In genomic region chrX:134481339-134481738, GRCh38 we compare ENCODE assay signal across 30 cellular contexts.
"Had no signal": no experiment of that assay in that cellular context is flagged by ENCODE, and none has a peak within 500 bp of the region (broad histone marks: within the 10 kb centered on the region; RNA-seq: fewer than 3 reads in every experiment).

No MANE protein-coding gene starts in this region.

- H3K4me1 ChIP-seq: neural progenitor cell, parathyroid adenoma, psoas muscle, right lobe of liver, sigmoid colon, suprapubic skin, testis, tibial artery, transverse colon, upper lobe of right lung, vagina had no signal

- H3K4me3 Mint-ChIP-seq: natural killer cell; nephron; neural progenitor cell; stimulated activated effector memory CD8-positive, alpha-beta T cell treated with anti-CD3 and anti-CD28 coated beads, Interleukin-12 subunit alpha, Interleukin-12 subunit beta, amount 100 ng/mL, for 72 hours; stimulated activated naive CD8-positive, alpha-beta T cell treated with anti-CD3 and anti-CD28 coated beads, Interleukin-15, amount 100 ng/mL, for 72 hours; type B pancreatic cell had no signal

- H3K27me3 Mint-ChIP-seq: progenitor cell of endocrine pancreas; stimulated activated naive CD8-positive, alpha-beta T cell treated with anti-CD3 and anti-CD28 coated beads, Interleukin-15, amount 100 ng/mL, for 72 hours; type B pancreatic cell had no signal

- H3K36me3 Mint-ChIP-seq: natural killer cell had no signal

- H3K27ac ChIP-seq: neural progenitor cell, ovary, parathyroid adenoma, psoas muscle, right lobe of liver, sigmoid colon, suprapubic skin, testis, tibial artery, transverse colon, upper lobe of right lung, vagina had no signal

- DNase-seq: natural killer cell; occipital lobe; ovary; posterior cingulate gyrus; psoas muscle; right cardiac atrium; right lobe of liver; sigmoid colon; small intestine; stimulated activated CD4-positive, alpha-beta T cell treated with anti-CD3 and anti-CD28 coated beads, Interleukin-15, amount 100 ng/mL, for 24 hours; stimulated activated CD4-positive, alpha-beta T cell treated with anti-CD3 and anti-CD28 coated beads, Interleukin-2, amount 100 ng/mL, for 24 hours; stimulated activated CD4-positive, alpha-beta T cell treated with anti-CD3 and anti-CD28 coated beads, Interleukin-2, amount 100 ng/mL, for 48 hours; stimulated activated CD4-positive, alpha-beta T cell treated with anti-CD3 and anti-CD28 coated beads, Interleukin-4, amount 100 ng/mL, for 24 hours; stimulated activated naive CD4-positive, alpha-beta T cell; stimulated activated naive CD8-positive, alpha-beta T cell treated with anti-CD3 and anti-CD28 coated beads, Interleukin-15, amount 100 ng/mL, for 72 hours; stimulated activated naive CD8-positive, alpha-beta T cell treated with anti-CD3 and anti-CD28 coated beads, Interleukin-15, Interleukin-2, amounts not matched to agents 100 U/mL and 50 U/mL, for 24 hours; substantia nigra; testis; tibial artery; transverse colon; upper lobe of right lung had no signal

- H3K27me3 ChIP-seq: neural progenitor cell, ovary, right lobe of liver, sigmoid colon, suprapubic skin, testis, tibial artery, transverse colon, upper lobe of right lung, vagina had no signal

- H3K36me3 ChIP-seq: ovary, right lobe of liver, suprapubic skin, tibial artery, transverse colon, upper lobe of right lung, vagina had no signal

- H3K4me1 Mint-ChIP-seq: natural killer cell; neural progenitor cell; stimulated activated effector memory CD8-positive, alpha-beta T cell treated with anti-CD3 and anti-CD28 coated beads, Interleukin-12 subunit alpha, Interleukin-12 subunit beta, amount 100 ng/mL, for 72 hours; stimulated activated naive CD8-positive, alpha-beta T cell treated with anti-CD3 and anti-CD28 coated beads, Interleukin-15, amount 100 ng/mL, for 72 hours had no signal

- H3K9me3 ChIP-seq: ovary, psoas muscle, right lobe of liver, sigmoid colon, suprapubic skin, testis, tibial artery, transverse colon, upper lobe of right lung, vagina had no signal

- H3K27ac Mint-ChIP-seq: natural killer cell; nephron; neural progenitor cell; progenitor cell of endocrine pancreas; stimulated activated effector memory CD8-positive, alpha-beta T cell treated with anti-CD3 and anti-CD28 coated beads, Interleukin-12 subunit alpha, Interleukin-12 subunit beta, amount 100 ng/mL, for 72 hours; stimulated activated naive CD8-positive, alpha-beta T cell treated with anti-CD3 and anti-CD28 coated beads, Interleukin-15, amount 100 ng/mL, for 72 hours; type B pancreatic cell had no signal

- H3K79me2 ChIP-seq: parathyroid adenoma had no signal

- H3K9ac ChIP-seq: neural progenitor cell, parathyroid adenoma had no signal

- H3K9me3 Mint-ChIP-seq: natural killer cell; neural progenitor cell; stimulated activated effector memory CD8-positive, alpha-beta T cell treated with anti-CD3 and anti-CD28 coated beads, Interleukin-12 subunit alpha, Interleukin-12 subunit beta, amount 100 ng/mL, for 72 hours; stimulated activated naive CD8-positive, alpha-beta T cell treated with anti-CD3 and anti-CD28 coated beads, Interleukin-15, amount 100 ng/mL, for 72 hours; type B pancreatic cell had no signal

- FAIRE-seq: small intestine, urothelium cell line had no signal

- H3K4me2 ChIP-seq: neural progenitor cell had no signal

- ATAC-seq: natural killer cell; psoas muscle; right cardiac atrium; right lobe of liver; stimulated activated effector memory CD8-positive, alpha-beta T cell treated with anti-CD3 and anti-CD28 coated beads, Interleukin-12 subunit alpha, Interleukin-12 subunit beta, amount 100 ng/mL, for 72 hours; stimulated activated naive CD8-positive, alpha-beta T cell treated with anti-CD3 and anti-CD28 coated beads, Interleukin-15, amount 100 ng/mL, for 72 hours; stimulated activated naive CD8-positive, alpha-beta T cell treated with anti-CD3 and anti-CD28 coated beads, Interleukin-15, Interleukin-2, amounts not matched to agents 100 U/mL and 50 U/mL, for 24 hours; upper lobe of right lung had no signal

- H3K4me3 ChIP-seq: neural progenitor cell, ovary, psoas muscle, right lobe of liver, sigmoid colon, suprapubic skin, testis, tibial artery, transverse colon, upper lobe of right lung, vagina had no signal

- H2AFZ ChIP-seq: neural progenitor cell, parathyroid adenoma had no signal
